Comparison of ENCODE assay signal across 7 cellular contexts in genomic region chr10:119079572-119080520, GRCh38. TPM values are rescaled to one million over a fixed set of nuclear protein-coding genes. Genes with fewer than 3 reads are reported as not detected.
A peak's percentile ranks its signal among the peaks of the same experiment; 100 is the strongest.
DNase-seq lines count a peak whose midpoint lies in the region; ATAC-seq and TF ChIP-seq lines count a peak whose summit lies in the region.

No MANE protein-coding gene starts in this region.

- DNase-seq in GM10266 (ENCODE audit: extremely low spot score): peak; percentile 88
- no peak for DNase-seq in Jurkat, Clone E6-1 (ENCODE audit: low read depth, low spot score)
- peak; percentile 53 for DNase-seq in WTC11 (ENCODE audit: low spot score)
- DNase-seq in cerebellar cortex (ENCODE audit: low spot score): peak; percentile 40
- peak; percentile 63 for DNase-seq in kidney glomerular epithelial cell (lab: John Stamatoyannopoulos, UW)
- DNase-seq in stimulated activated CD4-positive, alpha-beta T cell treated with anti-CD3 and anti-CD28 coated beads, Interleukin-15, amount 100 ng/mL, for 48 hours (ENCODE audit: low read depth in 2 of 2): peak; percentile 48 to 61

- no peaks in the 10 kb centered on the region for H3K27me3 Mint-ChIP-seq in WTC11 (ENCODE audit: low read depth)

- H3K4me3 Mint-ChIP-seq in WTC11: peak overlapping the region; percentile 100

- H3K27ac Mint-ChIP-seq in WTC11: peak overlapping the region; percentile 96

- POLR2A ChIA-PET in WTC11 (lab: Charles Lee): interaction anchor here (0.7 to 1.3 kb wide), 2 partner anchors 25 to 50 kb away, joined by 3 to 6 read pairs; partner anchors contain the start of genes DENND10 and NANOS1

- no peak for TF ChIP-seq CTCF in GM10266 (IDR thresholded peaks at IDR 0.05; ENCODE audit: control insufficient read depth, insufficient read depth, low read depth, missing control alignments)
- TF ChIP-seq CTCF in WTC11 (IDR thresholded peaks at IDR 0.05): no peak

- H3K4me1 Mint-ChIP-seq in WTC11: peaks cover 25% of the 10 kb centered on the region

- CTCF ChIA-PET in WTC11 (lab: Charles Lee): no interaction called here

- ATAC-seq in GM21717 (IDR thresholded peaks at IDR 0.05; ENCODE audit: unreplicated experiment): peak; percentile 68
- peak; percentile 48 for ATAC-seq in WTC11

- H3K36me3 Mint-ChIP-seq in WTC11: peaks cover 21% of the 10 kb centered on the region

- no peaks in the 10 kb centered on the region for H3K9me3 Mint-ChIP-seq in WTC11

- peak overlapping the region; percentile 94 for H3K4me3 ChIP-seq in Jurkat, Clone E6-1 (ENCODE audit: low read length)

TF ChIP-seq in WTC11, 78 proteins besides CTCF, POLR2A, EP300 and RAD21:
- TF ChIP-seq ATF6 (CRISPR knock-in tag; IDR thresholded peaks at IDR 0.05) (no peak), ZNF416 (CRISPR knock-in tag; IDR thresholded peaks at IDR 0.05) (0 out of 2 replicates have a peak, but pooled peaks have one; percentile 16)

RNA-seq across cellular contexts. Expression of gene EIF3A, which starts 0.8 kb away (rescaled TPM):
- polyA plus RNA-seq in Jurkat, Clone E6-1 (2012; ENCODE audit: insufficient read depth, insufficient read length): 125 TPM
- 177 to 213 TPM (median 178 TPM) in 3 replicates for total RNA-seq in WTC11 (2021)

RNA-seq across cellular contexts. Expression of gene DENND10, which starts 24.1 kb away (rescaled TPM):
- 19.7 TPM for polyA plus RNA-seq in Jurkat, Clone E6-1 (2012; ENCODE audit: insufficient read depth, insufficient read length)
- 58.7 to 60.6 TPM (median 59.0 TPM) in 3 replicates for total RNA-seq in WTC11 (2021)

RNA-seq across cellular contexts. Expression of gene NANOS1, which starts 50.3 kb away (rescaled TPM):
- 4.7 TPM for polyA plus RNA-seq in Jurkat, Clone E6-1 (2012; ENCODE audit: insufficient read depth, insufficient read length)
- 2.9 to 4.3 TPM (median 2.9 TPM) in 3 replicates for total RNA-seq in WTC11 (2021)
